In genomic region chr3:72892870-72893269, GRCh38 we compare ENCODE assay signal across 9 cellular contexts. TPM values are rescaled to one million over a fixed set of nuclear protein-coding genes. Genes with fewer than 3 reads are reported as not detected.
DNase-seq lines count a peak whose midpoint lies in the region; FAIRE-seq and TF ChIP-seq lines count a peak whose summit lies in the region.
"Had no signal": no experiment of that assay in that cellular context is flagged by ENCODE, and none has a peak within 500 bp of the region (broad histone marks: within the 10 kb centered on the region; RNA-seq: fewer than 3 reads in every experiment).

No MANE protein-coding gene starts in this region.

- H3K36me3 Mint-ChIP-seq in neural progenitor cell: no peaks in the 10 kb centered on the region

- H2AFZ ChIP-seq in KMS-11 (ENCODE audit: low read depth) (no peak overlapping the region), neural progenitor cell (replicated peaks) (no peak overlapping the region)

- no peak overlapping the region for H3K4me3 Mint-ChIP-seq in neural progenitor cell

- H3K36me3 ChIP-seq in KMS-11 (ENCODE audit: insufficient read depth) (no peaks in the 10 kb centered on the region), bronchial epithelial cell (ENCODE audit: control insufficient read depth, insufficient read depth, low read length) (no peaks in the 10 kb centered on the region), neural progenitor cell (no peaks in the 10 kb centered on the region), esophagus muscularis mucosa (no peaks in the 10 kb centered on the region)

- H3K27me3 ChIP-seq in KMS-11 (ENCODE audit: insufficient read depth, low read depth) (no peaks in the 10 kb centered on the region), bronchial epithelial cell (ENCODE audit: control insufficient read depth, insufficient read depth, low read length) (no peaks in the 10 kb centered on the region), neural progenitor cell (peaks cover 48% of the 10 kb centered on the region), esophagus muscularis mucosa (no peaks in the 10 kb centered on the region)

- H3K4me3 ChIP-seq in GM12865 (ENCODE audit: low read depth, low read length): no peak overlapping the region
- no peak overlapping the region for H3K4me3 ChIP-seq in KMS-11 (IDR thresholded peaks at IDR 0.05; ENCODE audit: insufficient read depth, low read depth, low read length)
- no peak overlapping the region for H3K4me3 ChIP-seq in bronchial epithelial cell (ENCODE audit: low read depth, low read length)
- no peak overlapping the region for H3K4me3 ChIP-seq in neural progenitor cell
- no peak overlapping the region for H3K4me3 ChIP-seq in esophagus muscularis mucosa

- no peak for TF ChIP-seq EP300 in esophagus muscularis mucosa (IDR thresholded peaks at IDR 0.05)

- H3K27me3 Mint-ChIP-seq in neural progenitor cell (ENCODE audit: insufficient read depth, low read depth): peaks cover 65% of the 10 kb centered on the region

- H4K20me1 ChIP-seq in KMS-11 (ENCODE audit: insufficient read depth) (no peaks in the 10 kb centered on the region), neural progenitor cell (ENCODE audit: low read depth) (peaks cover 22% of the 10 kb centered on the region)

- peak; percentile 33 for TF ChIP-seq CTCF in GM12865 (IDR thresholded peaks at IDR 0.05; ENCODE audit: insufficient read depth, low read depth, low read length, missing control alignments)
- TF ChIP-seq CTCF in KMS-11 (conservative IDR thresholded peaks at IDR 0.05; ENCODE audit: low read depth, low read length): 0 out of 2 replicates have a peak, but pooled peaks have one; percentile 13
- peak; percentile 14 for TF ChIP-seq CTCF in bronchial epithelial cell (IDR thresholded peaks at IDR 0.05; ENCODE audit: insufficient read depth, low read length, severe bottlenecking)
- TF ChIP-seq CTCF in neural progenitor cell (IDR thresholded peaks at IDR 0.05): peak; percentile 64
- TF ChIP-seq CTCF in esophagus muscularis mucosa (IDR thresholded peaks at IDR 0.05): no peak

- no peaks in the 10 kb centered on the region for H3K4me1 ChIP-seq in KMS-11 (ENCODE audit: low read depth, poor library complexity, severe bottlenecking)
- peaks cover 32% of the 10 kb centered on the region for H3K4me1 ChIP-seq in neural progenitor cell
- peaks cover 3 to 33% (median 23%) of the 10 kb centered on the region in 4 donors for H3K4me1 ChIP-seq in esophagus muscularis mucosa

- no peak overlapping the region for H3K9ac ChIP-seq in KMS-11
- no peak overlapping the region for H3K9ac ChIP-seq in neural progenitor cell

- H3K9me3 Mint-ChIP-seq in neural progenitor cell: no peaks in the 10 kb centered on the region

- H3K9me3 ChIP-seq in neural progenitor cell (ENCODE audit: low read depth) (no peaks in the 10 kb centered on the region), esophagus muscularis mucosa (no peaks in the 10 kb centered on the region)

- no peak overlapping the region for H3K4me2 ChIP-seq in KMS-11
- no peak overlapping the region for H3K4me2 ChIP-seq in neural progenitor cell

- WGBS in esophagus muscularis mucosa: 68% methylated on average over 4 of the region's 4 CpGs

- H3K27ac ChIP-seq in KMS-11 (no peak overlapping the region), neural progenitor cell (no peak overlapping the region), esophagus muscularis mucosa (replicated peaks in 1 of 4) (peak overlapping the region in 2 of 4 donors; percentile 23 to 80)

- intact Hi-C loops in esophagus muscularis mucosa (cut with DNase I): no loop called here

- peaks cover 19% of the 10 kb centered on the region for H3F3A ChIP-seq in neural progenitor cell (ENCODE audit: low read depth)

- H3K27ac Mint-ChIP-seq in neural progenitor cell: no peak overlapping the region

- peak; percentile 36 for FAIRE-seq in bronchial epithelial cell (lab: Jason Lieb, UNC)

- DNase-seq in GM12865 (ENCODE audit: low read depth): peak; percentile 35
- DNase-seq in bronchial epithelial cell (ENCODE audit: low read depth): no peak
- DNase-seq in neural progenitor cell (ENCODE audit: low spot score): peak; percentile 58
- no peak for DNase-seq in AG20443 (ENCODE audit: low spot score)
- no peak for DNase-seq in AG08395 (ENCODE audit: low spot score)
- DNase-seq in SKM-1 treated with dmso at 0.1 percent for 144 hours (lab: John Stamatoyannopoulos, UW; ENCODE audit: unreplicated experiment): no peak
- DNase-seq in esophagus muscularis mucosa (ENCODE audit: extremely low spot score): no peak
- DNase-seq: SW 1271 had no signal

- H3K79me2 ChIP-seq in KMS-11 (ENCODE audit: insufficient read depth, low read depth) (no peaks in the 10 kb centered on the region), neural progenitor cell (ENCODE audit: low read depth) (no peaks in the 10 kb centered on the region)

- peaks cover 31% of the 10 kb centered on the region for H3K4me1 Mint-ChIP-seq in neural progenitor cell

- no peak for TF ChIP-seq POLR2A in esophagus muscularis mucosa (IDR thresholded peaks at IDR 0.05; ENCODE audit: low read depth)

RNA-seq across cellular contexts. Expression of gene GXYLT2, which starts 5.0 kb away (rescaled TPM):
- total RNA-seq in bronchial epithelial cell: 0.79 and 0.90 TPM in 2 replicates
- total RNA-seq in neural progenitor cell (ENCODE audit: low replicate concordance): 1.5 and 3.6 TPM in 2 replicates
- 1 to 10 TPM; 5.0 to 9.8 (median 7.6) TPM for total RNA-seq in esophagus muscularis mucosa

RNA-seq across cellular contexts. Expression of gene SHQ1, which starts 44.6 kb away (rescaled TPM):
- total RNA-seq in bronchial epithelial cell (14.6 and 17.6 TPM in 2 replicates), neural progenitor cell (ENCODE audit: low replicate concordance) (18.5 and 21.3 TPM in 2 replicates), esophagus muscularis mucosa (10 to 100 TPM in 3 of 4 donors, 1 to 10 TPM in 1; 8.7 to 19.9 (median 12.4) TPM)

Comparison
In these comparisons a context has a peak if more than half of its experiments do, and no peak if none do; other contexts are left out.
1. DNase-seq: peak in GM12865 (single experiment) and neural progenitor cell (single experiment); none in bronchial epithelial cell (single experiment), AG20443 (single experiment), AG08395 (single experiment), SKM-1 treated with dmso at 0.1 percent for 144 hours (single experiment) and esophagus muscularis mucosa (single experiment).
2. CTCF ChIP-seq: peak in GM12865 (single experiment), KMS-11 (single experiment), bronchial epithelial cell (single experiment) and neural progenitor cell (single experiment); none in esophagus muscularis mucosa (0 of 3).